In the genomic region with DNA sequence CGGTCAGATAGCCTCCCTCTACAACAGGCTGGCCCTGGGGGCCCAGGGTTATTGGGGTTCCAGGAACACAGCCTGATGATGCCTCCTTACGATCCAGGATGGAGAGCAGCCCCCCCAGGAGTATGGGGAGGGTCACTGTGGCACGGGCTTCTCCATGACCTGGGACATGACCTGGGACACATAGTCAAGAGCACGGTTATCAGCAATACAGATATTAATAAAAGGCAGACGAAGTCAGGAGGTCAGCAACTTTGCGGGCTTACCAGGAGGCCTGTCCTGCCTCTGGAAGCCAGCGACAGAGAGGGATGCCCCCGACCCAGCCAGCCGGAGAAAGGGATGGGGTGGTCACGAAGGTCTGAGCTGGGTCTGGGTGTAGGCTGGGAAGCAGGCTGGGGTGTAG, we compare ENCODE assay signal across 8 cellular contexts. TPM values are rescaled to one million over a fixed set of nuclear protein-coding genes. Genes with fewer than 3 reads are reported as not detected.
DNase-seq lines count a peak whose midpoint lies in the region; ATAC-seq and TF ChIP-seq lines count a peak whose summit lies in the region.

No MANE protein-coding gene starts in this region.

- TF ChIP-seq CTCF in cardiac muscle cell (IDR thresholded peaks at IDR 0.05; ENCODE audit: low read depth, low read length) = no peak
- no peak for TF ChIP-seq CTCF in ascending aorta (IDR thresholded peaks at IDR 0.05)
- no peak for TF ChIP-seq CTCF in lung (IDR thresholded peaks at IDR 0.05; ENCODE audit: control extremely low read depth, extremely low read depth)
- no peak for TF ChIP-seq CTCF in uterus (IDR thresholded peaks at IDR 0.05)

- H3K4me1 ChIP-seq in cardiac muscle cell (ENCODE audit: low read depth) (peaks cover 6% of the 10 kb centered on the region), ascending aorta (peaks cover 10 to 15% of the 10 kb centered on the region in 2 donors), lung (ENCODE audit: control insufficient read depth in 2 of 2, insufficient read depth in 2 of 2, low read length in 2 of 2) (peaks cover 3 to 6% of the 10 kb centered on the region in 2 donors), uterus (peaks cover 0 to 13% of the 10 kb centered on the region in 2 donors)

- WGBS in lung, 2 donors = 10 to 18% methylated on average over 10 of the region's 10 CpGs

- intact Hi-C loops in Right ventricle myocardium superior (cut with DNase I) (no loop called here), ascending aorta (cut with DNase I) (no loop called here), uterus (cut with DNase I; ENCODE audit: low total_unique reads) (loop anchor here (10.0 kb wide), 1 partner anchor 132 kb away; the partner anchor contains the start of gene EDEM2)

- H3K36me3 ChIP-seq in cardiac muscle cell = peaks cover 12% of the 10 kb centered on the region
- H3K36me3 ChIP-seq in ascending aorta = peaks cover 19 to 37% of the 10 kb centered on the region in 2 donors
- peaks cover 3 to 42% of the 10 kb centered on the region in 2 donors for H3K36me3 ChIP-seq in lung (ENCODE audit: control insufficient read depth in 2 of 2, insufficient read depth in 2 of 2, low read length in 2 of 2)
- no peaks in the 10 kb centered on the region for H3K36me3 ChIP-seq in uterus

- H3K27me3 ChIP-seq in cardiac muscle cell (no peaks in the 10 kb centered on the region), ascending aorta (no peaks in the 10 kb centered on the region), lung (ENCODE audit: control insufficient read depth, insufficient read depth) (no peaks in the 10 kb centered on the region), uterus (no peaks in the 10 kb centered on the region)

- H3K27ac ChIP-seq in cardiac muscle cell (peak overlapping the region; percentile 91), ascending aorta (peak overlapping the region; percentile 99 to 100), lung (ENCODE audit: low read depth in 1 of 2, low read length in 1 of 2) (peak overlapping the region; percentile 95 to 98), uterus (peak overlapping the region; percentile 88 to 96)

- no peaks in the 10 kb centered on the region for H3K9me3 ChIP-seq in cardiac muscle cell (ENCODE audit: low read depth)
- H3K9me3 ChIP-seq in ascending aorta = no peaks in the 10 kb centered on the region
- no peaks in the 10 kb centered on the region for H3K9me3 ChIP-seq in lung (ENCODE audit: control insufficient read depth in 2 of 2, insufficient read depth in 1 of 2, low read length in 1 of 2)
- H3K9me3 ChIP-seq in uterus = no peaks in the 10 kb centered on the region

- no peak for ATAC-seq in Right ventricle myocardium superior (ENCODE audit: poor library complexity)
- no peak for ATAC-seq in lung (ENCODE audit: insufficient read depth, low FRiP score)
- no peak for ATAC-seq in GM21529 (IDR thresholded peaks at IDR 0.05; ENCODE audit: unreplicated experiment)
- ATAC-seq in GM19463 (IDR thresholded peaks at IDR 0.05; ENCODE audit: unreplicated experiment) = no peak

- H3K4me3 ChIP-seq in cardiac muscle cell (peak overlapping the region; percentile 70), ascending aorta (peak overlapping the region; percentile 97 to 99), lung (peak overlapping the region; percentile 78), uterus (peak overlapping the region; percentile 57 to 72)

- TF ChIP-seq POLR2A in uterus (IDR thresholded peaks at IDR 0.05) = no peak

- DNase-seq in cardiac muscle cell (ENCODE audit: low read depth in 1 of 2, low spot score in 1 of 2) (no peak), Right ventricle myocardium superior (no peak), ascending aorta (ENCODE audit: low spot score in 2 of 2) (no peak), lung (ENCODE audit: low spot score) (no peak), uterus (no peak), Kasumi-1 (lab: John Stamatoyannopoulos, UW) (no peak)

RNA-seq across cellular contexts. Expression of gene MMP24OS, which starts 0.8 kb away (rescaled TPM):
- total RNA-seq in cardiac muscle cell (29.4 and 34.9 TPM in 2 replicates), Right ventricle myocardium superior (42.4 TPM), ascending aorta (43.1 TPM), lung (100 to 1,000 TPM in 1 of 2 donors, 10 to 100 TPM in 1; 32.1 to 117 TPM), uterus (10 to 100 TPM in 3 of 4 donors, 1 to 10 TPM in 1; 8.8 to 67.8 (median 18.1) TPM)
- polyA plus RNA-seq in cardiac muscle cell (42.5 and 61.4 TPM in 2 replicates), lung (100 to 1,000 TPM in 1 of 2 donors, 10 to 100 TPM in 1; 27.8 to 106 TPM)

RNA-seq across cellular contexts. Expression of gene EIF6, which starts 7.4 kb away (rescaled TPM):
- total RNA-seq in cardiac muscle cell (80.4 and 129 TPM in 2 replicates), Right ventricle myocardium superior (30.3 TPM), ascending aorta (98.0 TPM), lung (100 to 1,000 TPM in 1 of 2 donors, 10 to 100 TPM in 1; 47.8 to 119 TPM), uterus (10 to 100 TPM; 33.8 to 80.9 (median 66.8) TPM)
- polyA plus RNA-seq in cardiac muscle cell (186 and 203 TPM in 2 replicates), lung (100 to 1,000 TPM; 118 to 191 TPM)

RNA-seq across cellular contexts. Expression of gene FAM83C, which starts 15.1 kb away (rescaled TPM):
- 0.49 TPM in 1 of 2 replicates, not detected in the other for total RNA-seq in cardiac muscle cell
- polyA plus RNA-seq in cardiac muscle cell = not detected in 2 replicates
- total RNA-seq in Right ventricle myocardium superior = not detected
- total RNA-seq in ascending aorta = not detected
- total RNA-seq in lung = not detected
- polyA plus RNA-seq in lung = not detected
- total RNA-seq in uterus = not detected

RNA-seq across cellular contexts. Expression of gene MMP24, which starts 50.6 kb away (rescaled TPM):
- total RNA-seq in cardiac muscle cell = 8.7 and 8.9 TPM in 2 replicates
- 3.4 and 5.9 TPM in 2 replicates for polyA plus RNA-seq in cardiac muscle cell
- total RNA-seq in Right ventricle myocardium superior = 0.13 TPM
- not detected for total RNA-seq in ascending aorta
- total RNA-seq in lung = 10 to 100 TPM in 1 of 2 donors, 1 to 10 TPM in 1; 2.3 to 10.1 TPM
- 1 to 10 TPM; 4.1 to 9.3 TPM for polyA plus RNA-seq in lung
- total RNA-seq in uterus = 1 to 10 TPM in 3 of 4 donors, under 1 TPM in 1; 0.51 to 2.6 (median 2.0) TPM
